20 cellular contexts compared by ENCODE assay signal in genomic region chr10:122336332-122336731, GRCh38. TPM values are rescaled to one million over a fixed set of nuclear protein-coding genes. Genes with fewer than 3 reads are reported as not detected.
A peak's percentile ranks its signal among the peaks of the same experiment; 100 is the strongest.
DNase-seq lines count a peak whose midpoint lies in the region; ATAC-seq and TF ChIP-seq lines count a peak whose summit lies in the region.
"Had no signal": no experiment of that assay in that cellular context is flagged by ENCODE, and none has a peak within 500 bp of the region (broad histone marks: within the 10 kb centered on the region; RNA-seq: fewer than 3 reads in every experiment).

No MANE protein-coding gene starts in this region.

- in situ Hi-C loops in Panc1 (cut with HindIII; ENCODE audit: low pct_unique_long_range_greater_than_20kb, low sequenced_read_pairs): no loop called here

- CTCF ChIA-PET in Panc1 (lab: Charles Lee): no interaction called here

- H3K4me3 ChIP-seq in Panc1 (ENCODE audit: low read depth in 2 of 2, low read length in 2 of 2): no peak overlapping the region
- H3K4me3 ChIP-seq in epithelial cell of esophagus (ENCODE audit: low read length): no peak overlapping the region
- no peak overlapping the region for H3K4me3 ChIP-seq in heart left ventricle
- H3K4me3 ChIP-seq: GM23338 had no signal

- H3K27me3 ChIP-seq in Panc1 (ENCODE audit: control insufficient read depth, insufficient read depth, low read length): no peaks in the 10 kb centered on the region
- H3K27me3 ChIP-seq in heart left ventricle: no peaks in the 10 kb centered on the region

- H3K9me3 ChIP-seq in Panc1 (ENCODE audit: control insufficient read depth, insufficient read depth, low read depth, low read length): no peaks in the 10 kb centered on the region
- H3K9me3 ChIP-seq in heart left ventricle: no peaks in the 10 kb centered on the region

- H3K27ac ChIP-seq in Panc1 (ENCODE audit: low read length) (peak overlapping the region; percentile 29; the same call in 1 of the 2 replicates), heart left ventricle (no peak overlapping the region)
- H3K27ac ChIP-seq: C4-2B, RWPE1 had no signal

- POLR2A ChIA-PET in Panc1 (lab: Charles Lee): no interaction called here

- TF ChIP-seq CTCF in Panc1 (IDR thresholded peaks at IDR 0.05) (no peak), epithelial cell of esophagus (IDR thresholded peaks at IDR 0.05; ENCODE audit: insufficient read depth, low read depth, low read length, missing control alignments) (no peak), heart left ventricle (IDR thresholded peaks at IDR 0.05) (no peak)

- no peak for TF ChIP-seq POLR2A in erythroblast (IDR thresholded peaks at IDR 0.05; ENCODE audit: low read length)
- no peak for TF ChIP-seq POLR2A in heart left ventricle (IDR thresholded peaks at IDR 0.05)

- no peak for DNase-seq in Panc1 (ENCODE audit: low read depth, low spot score)
- peak; percentile 50 for DNase-seq in epithelial cell of esophagus (ENCODE audit: low read depth)
- peak; percentile 3 for DNase-seq in kidney glomerular epithelial cell (lab: John Stamatoyannopoulos, UW)
- no peak for DNase-seq in erythroblast (lab: John Stamatoyannopoulos, UW)
- DNase-seq in activated CD4-positive, CD25-positive, alpha-beta regulatory T cell treated with anti-CD3 and anti-CD28 coated beads, Interleukin-2, amount 50 U/mL, for 72 hours: no peak
- no peak for DNase-seq in heart left ventricle
- DNase-seq: CD8-positive, alpha-beta memory T cell; MV-4-11; NCI-H1105 treated with DMSO at 0.1 percent for 48 hours; NCI-H2029 treated with DMSO at 0.1 percent for 48 hours; NCI-H2171 treated with DMSO at 0.1 percent for 48 hours; NCI-H524 treated with DMSO at 0.1 percent for 48 hours; NCI-H82; SHP77 treated with DMSO at 0.1 percent for 48 hours had no signal

- ATAC-seq in GM18868 (IDR thresholded peaks at IDR 0.05; ENCODE audit: unreplicated experiment): peak; percentile 62
- ATAC-seq in Panc1: peak; percentile 70
- no peak for ATAC-seq in HG03354 (IDR thresholded peaks at IDR 0.05; ENCODE audit: poor library complexity, severe bottlenecking, unreplicated experiment)
- no peak for ATAC-seq in heart left ventricle
- ATAC-seq: GM23338, HCT116 had no signal

- WGBS in heart left ventricle, 4 donors: 87 to 96% (median 91%) methylated on average over 10 of the region's 10 CpGs

- H3K36me3 ChIP-seq in Panc1 (ENCODE audit: control insufficient read depth, insufficient read depth, low read length) (no peaks in the 10 kb centered on the region), heart left ventricle (no peaks in the 10 kb centered on the region)

- intact Hi-C loops in Panc1 (cut with micrococcal nuclease; ENCODE audit: unreplicated experiment) (no loop called here), heart left ventricle (cut with DNase I) (loop anchor here in 1 of 10 donors (5.0 kb wide), 1 partner anchor 34 kb away; no protein-coding TSS in a partner anchor)

- H3K4me1 ChIP-seq in Panc1 (ENCODE audit: control insufficient read depth, insufficient read depth, low read length) (peaks cover 9% of the 10 kb centered on the region; the same call in 1 of the 2 replicates), heart left ventricle (peaks cover 0 to 23% (median 5%) of the 10 kb centered on the region in 12 donors)

- BruUV-seq in Panc1 (replicated peaks; lab: Mats Ljungman, UMichigan): no TSS peak

RNA-seq across cellular contexts. Expression of gene PLEKHA1, which starts 38.2 kb away (rescaled TPM):
- total RNA-seq in Panc1 (2021; ENCODE audit: unreplicated experiment): 95.5 TPM
- 52.9 TPM for polyA plus RNA-seq in Panc1 (2012; ENCODE audit: insufficient read length)
- total RNA-seq in heart left ventricle: 10 to 100 TPM; 32.3 to 70.6 (median 44.7) TPM
- 10 to 100 TPM; 14.1 to 38.5 TPM for polyA plus RNA-seq in heart left ventricle

Comparison
In these comparisons a context has a peak if more than half of its experiments do, and no peak if none do; other contexts are left out.
1. ATAC-seq: peak in GM18868 (single experiment) and Panc1 (single experiment); none in HG03354 (single experiment) and heart left ventricle (0 of 4).
2. DNase-seq: peak in epithelial cell of esophagus (single experiment) and kidney glomerular epithelial cell (single experiment); none in Panc1 (single experiment), erythroblast (0 of 2), activated CD4-positive, CD25-positive, alpha-beta regulatory T cell treated with anti-CD3 and anti-CD28 coated beads, Interleukin-2, amount 50 U/mL, for 72 hours (single experiment) and heart left ventricle (0 of 5).